In genomic region chr2:68190991-68191731, GRCh38 we compare ENCODE assay signal across 10 cellular contexts. TPM values are rescaled to one million over a fixed set of nuclear protein-coding genes. Genes with fewer than 3 reads are reported as not detected.
DNase-seq lines count a peak whose midpoint lies in the region; ATAC-seq, FAIRE-seq and TF ChIP-seq lines count a peak whose summit lies in the region.
"Had no signal": no experiment of that assay in that cellular context is flagged by ENCODE, and none has a peak within 500 bp of the region (broad histone marks: within the 10 kb centered on the region; RNA-seq: fewer than 3 reads in every experiment).

No MANE protein-coding gene starts in this region.

- no peak for TF ChIP-seq RAD21 in HepG2 (CRISPR knock-in tag; IDR thresholded peaks at IDR 0.05)

- CTCF ChIA-PET in CD4-positive, alpha-beta memory T cell (lab: Charles Lee; ENCODE audit: partially characterized antibody) = interaction anchor here (1.0 to 1.7 kb wide), 3 partner anchors 11 to 69 kb away, joined by 3 to 4 read pairs (median 3); no protein-coding TSS in a partner anchor
- CTCF ChIA-PET in HepG2 (lab: Yijun Ruan, JAX; ENCODE audit: low intra/inter-chr PET ratio, low total read pairs) = no interaction called here

- H3K9ac ChIP-seq in HepG2 (ENCODE audit: insufficient read depth, low read depth, low read length) = no peak overlapping the region

- H3K27me3 Mint-ChIP-seq in CD4-positive, alpha-beta memory T cell = no peaks in the 10 kb centered on the region
- H3K27me3 Mint-ChIP-seq in activated naive CD8-positive, alpha-beta T cell treated with anti-CD3 and anti-CD28 coated beads for 36 hours = no peaks in the 10 kb centered on the region

- peaks cover 47% of the 10 kb centered on the region for H3K4me1 ChIP-seq in CD4-positive, alpha-beta memory T cell (ENCODE audit: insufficient read depth, low read length)
- H3K4me1 ChIP-seq in HepG2 (ENCODE audit: insufficient read depth, low read length) = peaks cover 40% of the 10 kb centered on the region
- peaks cover 0 to 20% of the 10 kb centered on the region in 2 donors for H3K4me1 ChIP-seq in right atrium auricular region

- no peak overlapping the region for H3K27ac ChIP-seq in CD4-positive, alpha-beta memory T cell (ENCODE audit: low read depth, low read length)
- H3K27ac ChIP-seq in HepG2 (ENCODE audit: extremely low read length, insufficient read depth, low read length) (no peak overlapping the region), right atrium auricular region (no peak overlapping the region)

- peaks cover 6% of the 10 kb centered on the region for H3K36me3 ChIP-seq in CD4-positive, alpha-beta memory T cell (ENCODE audit: insufficient read depth, low read length)
- H3K36me3 ChIP-seq in HepG2 (replicated peaks in 1 of 2; ENCODE audit: control insufficient read depth in 1 of 2, insufficient read depth in 2 of 2, low read length in 2 of 2) = peaks cover 0 to 2% of the 10 kb centered on the region in 2 experiments; a peak in 3 of 5 replicates
- H3K36me3 ChIP-seq in right atrium auricular region = peaks cover 4% of the 10 kb centered on the region

- BruUV-seq in HepG2 (replicated peaks; lab: Mats Ljungman, UMichigan) = no TSS peak

- no peak overlapping the region for H3K4me3 ChIP-seq in CD4-positive, alpha-beta memory T cell (ENCODE audit: low read length in 2 of 2)
- H3K4me3 ChIP-seq in HepG2 (replicated peaks in 1 of 3; ENCODE audit: insufficient read depth in 1 of 3, low read depth in 2 of 3, low read length in 3 of 3) (no peak overlapping the region), right atrium auricular region (no peak overlapping the region)

- no peak overlapping the region for H3K4me2 ChIP-seq in HepG2 (ENCODE audit: low read depth, low read length)

- intact Hi-C loops in CD4-positive, alpha-beta memory T cell (cut with micrococcal nuclease) = no loop called here
- intact Hi-C loops in HepG2 (cut with micrococcal nuclease; ENCODE audit: unreplicated experiment) = loop anchor here (10.0 kb wide), 1 partner anchor 94 kb away; no protein-coding TSS in a partner anchor

- H2AFZ ChIP-seq in HepG2 (ENCODE audit: low read length) = no peak overlapping the region

- DNase-seq in CD4-positive, alpha-beta memory T cell = no peak
- DNase-seq in HS-5 (ENCODE audit: low read depth) (peak; percentile 74), HepG2 (ENCODE audit: low spot score) (peak; percentile 15), right atrium auricular region (ENCODE audit: low spot score) (no peak), GOT3 (lab: John Stamatoyannopoulos, UW) (no peak), NCI-H2171 (lab: John Stamatoyannopoulos, UW) (no peak)
- DNase-seq in activated naive CD8-positive, alpha-beta T cell treated with anti-CD3 and anti-CD28 coated beads for 36 hours = no peak
- DNase-seq: kidney had no signal

- peak overlapping the region in 1 of 8 donors; percentile 8 for H3K4me3 Mint-ChIP-seq in CD4-positive, alpha-beta memory T cell
- no peak overlapping the region for H3K4me3 Mint-ChIP-seq in activated naive CD8-positive, alpha-beta T cell treated with anti-CD3 and anti-CD28 coated beads for 36 hours

- peak overlapping the region in 4 of 7 donors; percentile 36 to 75 (median 58) for H3K27ac Mint-ChIP-seq in CD4-positive, alpha-beta memory T cell
- H3K27ac Mint-ChIP-seq in activated naive CD8-positive, alpha-beta T cell treated with anti-CD3 and anti-CD28 coated beads for 36 hours = peak overlapping the region; percentile 61

- ATAC-seq in HepG2 (peak; percentile 51), GM21367 (IDR thresholded peaks at IDR 0.05; ENCODE audit: unreplicated experiment) (no peak)

- H4K20me1 ChIP-seq in HepG2 (ENCODE audit: insufficient read depth, low read length) = peaks cover 22% of the 10 kb centered on the region

- H3K36me3 Mint-ChIP-seq in CD4-positive, alpha-beta memory T cell = peaks cover 5 to 11% of the 10 kb centered on the region in 2 donors
- H3K36me3 Mint-ChIP-seq in activated naive CD8-positive, alpha-beta T cell treated with anti-CD3 and anti-CD28 coated beads for 36 hours = peaks cover 4% of the 10 kb centered on the region

- no peaks in the 10 kb centered on the region for H3K9me3 Mint-ChIP-seq in CD4-positive, alpha-beta memory T cell
- no peaks in the 10 kb centered on the region for H3K9me3 Mint-ChIP-seq in activated naive CD8-positive, alpha-beta T cell treated with anti-CD3 and anti-CD28 coated beads for 36 hours

- no peaks in the 10 kb centered on the region for H3K27me3 ChIP-seq in CD4-positive, alpha-beta memory T cell (ENCODE audit: insufficient read depth, low read length)
- no peaks in the 10 kb centered on the region for H3K27me3 ChIP-seq in HepG2 (ENCODE audit: control insufficient read depth in 1 of 2, insufficient read depth in 2 of 2, low read length in 2 of 2)
- no peaks in the 10 kb centered on the region for H3K27me3 ChIP-seq in right atrium auricular region

- in situ Hi-C loops in HepG2 (cut with HindIII; ENCODE audit: extremely low pct_ligation_motif_present, low pct_unique_long_range_greater_than_20kb) = no loop called here

- H3K4me1 Mint-ChIP-seq in CD4-positive, alpha-beta memory T cell = peaks cover 33 to 79% (median 51%) of the 10 kb centered on the region in 4 donors
- peaks cover 46% of the 10 kb centered on the region for H3K4me1 Mint-ChIP-seq in activated naive CD8-positive, alpha-beta T cell treated with anti-CD3 and anti-CD28 coated beads for 36 hours

- H3K9me3 ChIP-seq in CD4-positive, alpha-beta memory T cell (ENCODE audit: control insufficient read depth in 1 of 2, low read length in 2 of 2) = no peaks in the 10 kb centered on the region
- H3K9me3 ChIP-seq in HepG2 (ENCODE audit: low read length) (no peaks in the 10 kb centered on the region), right atrium auricular region (no peaks in the 10 kb centered on the region)

- POLR2A ChIA-PET in CD4-positive, alpha-beta memory T cell (lab: Charles Lee; ENCODE audit: partially characterized antibody) = no interaction called here
- POLR2A ChIA-PET in HepG2 (lab: Yijun Ruan, JAX) = no interaction called here

- TF ChIP-seq CTCF in HepG2 (CRISPR knock-in tag; IDR thresholded peaks at IDR 0.05) (no peak), right atrium auricular region (IDR thresholded peaks at IDR 0.05) (no peak)

- TF ChIP-seq POLR2A in HepG2 (IDR thresholded peaks at IDR 0.05; ENCODE audit: insufficient read depth in 1 of 2, low read depth in 2 of 2, low read length in 2 of 2) = no peak

- 81% methylated on average over 3 of the region's 3 CpGs for WGBS in HepG2 (ENCODE audit: low lambda C conversion rate)

- H3K79me2 ChIP-seq in HepG2 (ENCODE audit: insufficient read depth, low read length) = peaks cover 66% of the 10 kb centered on the region

- FAIRE-seq in HepG2 (lab: Jason Lieb, UNC) = no peak
- FAIRE-seq: kidney, urothelium cell line had no signal

- TF ChIP-seq EP300 in HepG2 (IDR thresholded peaks at IDR 0.05; ENCODE audit: low read depth in 2 of 2, low read length in 2 of 2) = no peak
- no peak for TF ChIP-seq EP300 in HepG2 (CRISPR knock-in tag; IDR thresholded peaks at IDR 0.05; ENCODE audit: borderline replicate concordance)

TF ChIP-seq in HepG2, 621 proteins besides CTCF, POLR2A, EP300 and RAD21 (continues in another document):
- no peak for TF ChIP-seq SATB2 (CRISPR knock-in tag; IDR thresholded peaks at IDR 0.05)
- TF ChIP-seq ZNF317 (CRISPR knock-in tag; IDR thresholded peaks at IDR 0.05) = 0 out of 2 replicates have a peak, but pooled peaks have one; percentile 35
- TF ChIP-seq HIC2 (CRISPR knock-in tag; IDR thresholded peaks at IDR 0.05; ENCODE audit: low read depth) = no peak

RNA-seq across cellular contexts. Expression of gene PNO1, which starts 33.5 kb away (rescaled TPM):
- total RNA-seq in CD4-positive, alpha-beta memory T cell = 10 to 100 TPM in 1 of 2 experiments, 1 to 10 TPM in 1; 8.7 to 11.3 TPM
- 10 to 100 TPM; 18.9 to 26.1 TPM for polyA plus RNA-seq in CD4-positive, alpha-beta memory T cell
- 10 to 100 TPM; 37.8 to 42.4 TPM for total RNA-seq in activated naive CD8-positive, alpha-beta T cell treated with anti-CD3 and anti-CD28 coated beads for 36 hours
- total RNA-seq in HepG2 (2016; rRNA removed; fragmentation: Illumina TruSeq; extraction: Trizol) = 48.5 and 68.2 TPM in 2 replicates
- 13.1 and 15.0 TPM in 2 replicates for total RNA-seq in HepG2 (2016; cell fraction: cytosol; rRNA removed; fragmentation: Illumina TruSeq; extraction: Trizol; ENCODE audit: low read depth)
- total RNA-seq in HepG2 (2016; cell fraction: insoluble cytoplasmic fraction; rRNA removed; fragmentation: Illumina TruSeq; extraction: Trizol) = 49.6 and 72.8 TPM in 2 replicates
- total RNA-seq in HepG2 (2016; cell fraction: membrane; rRNA removed; fragmentation: Illumina TruSeq; extraction: Trizol) = 25.8 and 28.2 TPM in 2 replicates
- total RNA-seq in HepG2 (2016; cell fraction: nucleus; rRNA removed; fragmentation: Illumina TruSeq; extraction: Trizol) = 18.3 and 19.6 TPM in 2 replicates
- 11.6 and 12.8 TPM in 2 replicates for polyA plus RNA-seq in HepG2 (2011; rRNA removed)
- 9.2 and 12.2 TPM in 2 replicates for polyA plus RNA-seq in HepG2 (2011; cell fraction: cytosol; rRNA removed)
- 3.6 and 4.4 TPM in 2 replicates for polyA plus RNA-seq in HepG2 (2011; cell fraction: nucleus; rRNA removed)
- 19.2 and 21.4 TPM in 2 replicates for polyA plus RNA-seq in HepG2 (2012)
- 13.2 and 13.3 TPM in 2 replicates for polyA plus RNA-seq in HepG2 (2016; cell fraction: cytosol; fragmentation: Illumina TruSeq; extraction: Trizol; ENCODE audit: low read depth)
- 64.7 and 73.1 TPM in 2 replicates for polyA plus RNA-seq in HepG2 (2016; cell fraction: insoluble cytoplasmic fraction; fragmentation: Illumina TruSeq; extraction: Trizol; ENCODE audit: low read depth)
- polyA plus RNA-seq in HepG2 (2016; cell fraction: membrane; fragmentation: Illumina TruSeq; extraction: Trizol; ENCODE audit: low read depth) = 18.4 and 19.1 TPM in 2 replicates
- 29.7 and 31.3 TPM in 2 replicates for polyA plus RNA-seq in HepG2 (2016; cell fraction: nucleus; fragmentation: Illumina TruSeq; extraction: Trizol; ENCODE audit: insufficient read depth, low read depth)
- 4.5 and 9.7 TPM in 2 replicates for polyA minus RNA-seq in HepG2 (2011; rRNA and poly(A)+ RNA removed; ENCODE audit: low replicate concordance)
- 6.2 and 8.3 TPM in 2 replicates for polyA minus RNA-seq in HepG2 (2011; cell fraction: cytosol; rRNA and poly(A)+ RNA removed)
- polyA minus RNA-seq in HepG2 (2011; cell fraction: nucleus; rRNA and poly(A)+ RNA removed) = 5.5 and 6.7 TPM in 2 replicates
- total RNA-seq in right atrium auricular region = 10 to 100 TPM in 1 of 2 donors, 1 to 10 TPM in 1; 8.7 to 12.0 TPM

Comparison
In these comparisons a context has a peak if more than half of its experiments do, and no peak if none do; other contexts are left out.
1. DNase-seq: peak in HS-5 (single experiment) and HepG2 (single experiment); none in CD4-positive, alpha-beta memory T cell (0 of 5), activated naive CD8-positive, alpha-beta T cell treated with anti-CD3 and anti-CD28 coated beads for 36 hours (single experiment), right atrium auricular region (single experiment), GOT3 (single experiment) and NCI-H2171 (single experiment).